26 cellular contexts compared by ENCODE assay signal in genomic region chr13:24202215-24202614, GRCh38. TPM values are rescaled to one million over a fixed set of nuclear protein-coding genes. Genes with fewer than 3 reads are reported as not detected.
DNase-seq lines count a peak whose midpoint lies in the region; ATAC-seq and TF ChIP-seq lines count a peak whose summit lies in the region.
"Had no signal": no experiment of that assay in that cellular context is flagged by ENCODE, and none has a peak within 500 bp of the region (broad histone marks: within the 10 kb centered on the region; RNA-seq: fewer than 3 reads in every experiment).

No MANE protein-coding gene starts in this region.

- H3K4me3 ChIP-seq in GM23338 (no peak overlapping the region), colonic mucosa (no peak overlapping the region), prostate gland (no peak overlapping the region)
- H3K4me3 ChIP-seq: GM12878 had no signal

- no peaks in the 10 kb centered on the region; the same call in 2 of the 3 replicates for H3K36me3 Mint-ChIP-seq in GM23338 (ENCODE audit: low read depth)
- H3K36me3 Mint-ChIP-seq: CD4-positive, alpha-beta memory T cell; IgD-negative memory B cell had no signal

- peaks cover 18% of the 10 kb centered on the region; the same call in 1 of the 2 replicates for H3K4me1 ChIP-seq in GM23338 (ENCODE audit: insufficient read depth)
- no peaks in the 10 kb centered on the region for H3K4me1 ChIP-seq in colonic mucosa
- peaks cover 12% of the 10 kb centered on the region for H3K4me1 ChIP-seq in prostate gland (replicated peaks)

- intact Hi-C loops in colonic mucosa (cut with DNase I) (no loop called here), prostate gland (cut with DNase I) (no loop called here)

- peaks cover 2% of the 10 kb centered on the region for H3K27me3 Mint-ChIP-seq in GM23338 (ENCODE audit: insufficient read depth, low read depth, poor library complexity)

- H3K79me2 ChIP-seq in GM23338 (replicated peaks; ENCODE audit: insufficient read depth) = peaks cover 86% of the 10 kb centered on the region

- H3K27me3 ChIP-seq in GM23338 (ENCODE audit: insufficient read depth) (no peaks in the 10 kb centered on the region), colonic mucosa (no peaks in the 10 kb centered on the region), prostate gland (replicated peaks; ENCODE audit: insufficient read depth) (no peaks in the 10 kb centered on the region)

- WGBS in prostate gland = 44% methylated on average over 7 of the region's 7 CpGs

- H3K4me2 ChIP-seq in GM23338 = no peak overlapping the region
- H3K4me2 ChIP-seq: KMS-11, SK-N-SH had no signal

- H3K9ac ChIP-seq in colonic mucosa (ENCODE audit: low read depth in 2 of 2, low read length in 2 of 2) = no peak overlapping the region
- H3K9ac ChIP-seq: KMS-11, SK-N-SH had no signal

- TF ChIP-seq POLR2A in prostate gland (IDR thresholded peaks at IDR 0.05) = no peak

- no peak overlapping the region for H3K27ac Mint-ChIP-seq in GM23338
- H3K27ac Mint-ChIP-seq: CD4-positive, alpha-beta memory T cell; IgD-negative memory B cell had no signal

- peak; percentile 44; the same call in 2 of the 3 replicates for ATAC-seq in GM23338
- ATAC-seq: GM12878 had no signal

- H3K4me3 Mint-ChIP-seq in GM23338 = no peak overlapping the region
- H3K4me3 Mint-ChIP-seq: CD4-positive, alpha-beta memory T cell; IgD-negative memory B cell had no signal

- peak overlapping the region; percentile 81 for H3K27ac ChIP-seq in 22Rv1
- no peak overlapping the region for H3K27ac ChIP-seq in GM23338 (ENCODE audit: low read depth)
- no peak overlapping the region for H3K27ac ChIP-seq in colonic mucosa
- H3K27ac ChIP-seq in prostate gland = peak overlapping the region; percentile 61 to 78
- H3K27ac ChIP-seq in caudate nucleus (ENCODE audit: low read depth, low read length) = no peak overlapping the region
- H3K27ac ChIP-seq: KMS-11 had no signal

- no peaks in the 10 kb centered on the region; the same call in none of the 2 replicates for H4K20me1 ChIP-seq in GM23338 (replicated peaks; ENCODE audit: insufficient read depth)

- H2AFZ ChIP-seq in GM23338 = no peak overlapping the region

- DNase-seq in GM23338 (ENCODE audit: low spot score) (no peak), colonic mucosa (peak; percentile 57), prostate gland (ENCODE audit: low spot score) (peak; percentile 86), OCI-M2 (lab: John Stamatoyannopoulos, UW; ENCODE audit: unreplicated experiment) (no peak), caudate nucleus (lab: John Stamatoyannopoulos, UW) (no peak), HPDE6-E6E7 (ENCODE audit: extremely low spot score) (no peak)
- DNase-seq in activated naive CD4-positive, alpha-beta T cell treated with Interleukin-2 at 50 U/mL for 16 hours = no peak
- DNase-seq: CD4-positive, alpha-beta memory T cell; COR-L47; DMS53; EL; GDM1; HCEC 1CT; NCI-H1092; NCI-H1417 treated with DMSO at 0.1 percent for 48 hours; NCI-H1694 treated with DMSO at 0.1 percent for 48 hours; NCI-H2081; NCI-H2171; NCI-H226; NCI-H510A; NCI-H69; SK-N-SH had no signal

- H3K36me3 ChIP-seq in GM23338 (ENCODE audit: insufficient read depth) = no peaks in the 10 kb centered on the region
- H3K36me3 ChIP-seq in colonic mucosa = no peaks in the 10 kb centered on the region
- no peaks in the 10 kb centered on the region for H3K36me3 ChIP-seq in prostate gland

- H3K4me1 Mint-ChIP-seq in GM23338 = peaks cover 22% of the 10 kb centered on the region

- no peaks in the 10 kb centered on the region for H3K9me3 Mint-ChIP-seq in GM23338
- H3K9me3 Mint-ChIP-seq: CD4-positive, alpha-beta memory T cell; IgD-negative memory B cell had no signal

- H3K9me2 ChIP-seq in GM23338 (ENCODE audit: insufficient read depth) = no peaks in the 10 kb centered on the region
- H3K9me2 ChIP-seq: SK-N-SH had no signal

- H3K9me3 ChIP-seq in colonic mucosa = no peaks in the 10 kb centered on the region
- H3K9me3 ChIP-seq in prostate gland = no peaks in the 10 kb centered on the region
- H3K9me3 ChIP-seq: SK-N-SH had no signal

- no peak for TF ChIP-seq CTCF in 22Rv1 (IDR thresholded peaks at IDR 0.05)
- TF ChIP-seq CTCF in GM23338 (conservative IDR thresholded peaks at IDR 0.05; ENCODE audit: low read depth in 2 of 2) = no peak
- no peak for TF ChIP-seq CTCF in colonic mucosa (IDR thresholded peaks at IDR 0.05)
- no peak for TF ChIP-seq CTCF in prostate gland (IDR thresholded peaks at IDR 0.05)

- no peaks in the 10 kb centered on the region for H3F3A ChIP-seq in GM23338 (replicated peaks; ENCODE audit: low read depth)

TF ChIP-seq in GM23338, 12 proteins besides CTCF, POLR2A, EP300 and RAD21 (continues in another document):
- TF ChIP-seq EZH2phosphoT487 (IDR thresholded peaks at IDR 0.05; ENCODE audit: unreplicated experiment) (no peak), STAT1 (IDR thresholded peaks at IDR 0.05; ENCODE audit: unreplicated experiment) (no peak), EZH2 (IDR thresholded peaks at IDR 0.05; ENCODE audit: low read depth, unreplicated experiment) (no peak), CREB1 (CRISPR knock-in tag; IDR thresholded peaks at IDR 0.05; ENCODE audit: low read depth) (no peak), JUNB (IDR thresholded peaks at IDR 0.05; ENCODE audit: unreplicated experiment) (no peak), POLR2AphosphoS5 (IDR thresholded peaks at IDR 0.05; ENCODE audit: low read depth) (no peak), REST (IDR thresholded peaks at IDR 0.05; ENCODE audit: unreplicated experiment) (no peak)

RNA-seq across cellular contexts. Expression of gene SPATA13, which starts 41.7 kb away (rescaled TPM):
- 41.0 and 45.7 TPM in 2 replicates for total RNA-seq in GM23338 (2014; rRNA removed; shearing (Covaris generic))
- 8.3 and 11.9 TPM in 2 replicates for polyA plus RNA-seq in GM23338 (2016; fragmentation: Nextera tagmentation; extraction: Ambion mirVana)
- 10 to 100 TPM; 41.5 to 43.8 TPM for total RNA-seq in colonic mucosa
- total RNA-seq in prostate gland = 100 to 1,000 TPM in 1 of 2 donors, 10 to 100 TPM in 1; 85.2 to 163 TPM

Comparison
In these comparisons a context has a peak if more than half of its experiments do, and no peak if none do; other contexts are left out.
1. H3K27ac ChIP-seq: peak in 22Rv1 (single experiment) and prostate gland (2 of 2); none in GM23338 (single experiment), colonic mucosa (single experiment) and caudate nucleus (single experiment).
2. DNase-seq: peak in colonic mucosa (single experiment) and prostate gland (single experiment); none in GM23338 (single experiment), OCI-M2 (single experiment), caudate nucleus (0 of 61), activated naive CD4-positive, alpha-beta T cell treated with Interleukin-2 at 50 U/mL for 16 hours (single experiment) and HPDE6-E6E7 (single experiment).